ENCODE assay signal across 14 cellular contexts in genomic region chr7:88095-88926, GRCh38.
DNase-seq lines count a peak whose midpoint lies in the region; ATAC-seq and TF ChIP-seq lines count a peak whose summit lies in the region.
"Had no signal": no experiment of that assay in that cellular context is flagged by ENCODE, and none has a peak within 500 bp of the region (broad histone marks: within the 10 kb centered on the region; RNA-seq: fewer than 3 reads in every experiment).

No MANE protein-coding gene starts in this region.

- intact Hi-C loops in IMR-90 (cut with micrococcal nuclease), result no loop called here
- intact Hi-C loops in activated naive CD4-positive, alpha-beta T cell treated with anti-CD3 and anti-CD28 coated beads for 36 hours (cut with micrococcal nuclease), result no loop called here

- peaks cover 0 to 15% of the 10 kb centered on the region in 2 experiments; a peak in 2 of 4 replicates for H3K79me1 ChIP-seq in IMR-90 (ENCODE audit: low read depth in 1 of 2, low read length in 2 of 2)

- H3K27me3 ChIP-seq in IMR-90 (ENCODE audit: control insufficient read depth, insufficient read depth, low read length), result no peaks in the 10 kb centered on the region
- H3K27me3 ChIP-seq: dorsolateral prefrontal cortex, upper lobe of left lung had no signal

- H4K8ac ChIP-seq in IMR-90 (ENCODE audit: low read depth in 2 of 2, low read length in 2 of 2), result peak overlapping the region; percentile 58 to 96; a peak in 3 of 4 replicates

- in situ Hi-C loops in ACHN (cut with HindIII; ENCODE audit: low pct_ligation_motif_present, low pct_unique_long_range_greater_than_20kb, low sequenced_read_pairs) (no loop called here), IMR-90 (cut with MboI; ENCODE audit: low sequenced_read_pairs) (no loop called here), KBM-7 (cut with MboI; ENCODE audit: low pct_unique_long_range_greater_than_20kb, low sequenced_read_pairs) (no loop called here)

- ATAC-seq in IMR-90 (ENCODE audit: low read depth) (no peak), HG02798 (IDR thresholded peaks at IDR 0.05; ENCODE audit: poor library complexity, unreplicated experiment) (no peak)
- ATAC-seq: Panc1 had no signal

- peaks cover 37% of the 10 kb centered on the region for H3K4me1 ChIP-seq in IMR-90 (ENCODE audit: control insufficient read depth, insufficient read depth, low read length)

- 0 out of 2 replicates have a peak, but pooled peaks have one; percentile 16 for TF ChIP-seq RAD21 in IMR-90 (IDR thresholded peaks at IDR 0.05; ENCODE audit: low read length)

- H3K23ac ChIP-seq in IMR-90 (ENCODE audit: low read depth, low read length), result peak overlapping the region; percentile 95; the same call in 1 of the 2 replicates

- peak overlapping the region; percentile 92 for H4K91ac ChIP-seq in IMR-90 (ENCODE audit: insufficient read depth, low read depth, low read length)

- peak overlapping the region; percentile 98 for H2BK120ac ChIP-seq in IMR-90 (ENCODE audit: low read depth, low read length)

- no peaks in the 10 kb centered on the region for H3K9me3 Mint-ChIP-seq in nephron progenitor cell
- no peaks in the 10 kb centered on the region for H3K9me3 Mint-ChIP-seq in activated naive CD4-positive, alpha-beta T cell treated with anti-CD3 and anti-CD28 coated beads for 36 hours
- H3K9me3 Mint-ChIP-seq: activated B cell treated with CpG ODN at 0.5 μM for 24 hours, natural killer cell had no signal

- no peak overlapping the region for H2AFZ ChIP-seq in IMR-90 (replicated peaks; ENCODE audit: low read length, poor library complexity)

- H3K56ac ChIP-seq in IMR-90 (ENCODE audit: extremely low read depth, insufficient read depth, low read length), result peak overlapping the region; percentile 67; the same call in 1 of the 2 replicates

- H3K4ac ChIP-seq in IMR-90 (ENCODE audit: low read depth, low read length), result peak overlapping the region; percentile 98

- H3K9me3 ChIP-seq in IMR-90 (ENCODE audit: control insufficient read depth, insufficient read depth, low read length), result no peaks in the 10 kb centered on the region
- H3K9me3 ChIP-seq: upper lobe of left lung had no signal

- WGBS in IMR-90 (ENCODE audit: extremely low coverage in 2 of 2, insufficient read length in 1 of 2), 2 experiments, result 89% methylated on average over 21 of the region's 27 CpGs; no CpG with 5 or more reads in 1 of the 2 experiments

- peak overlapping the region; percentile 89 for H3K27ac ChIP-seq in IMR-90 (ENCODE audit: insufficient read depth, low read length)
- peak overlapping the region in 1 of 2 donors; percentile 75 for H3K27ac ChIP-seq in coronary artery
- H3K27ac ChIP-seq: dorsolateral prefrontal cortex, upper lobe of left lung had no signal

- peaks cover 26% of the 10 kb centered on the region for H3K4me1 Mint-ChIP-seq in nephron progenitor cell
- peaks cover 4% of the 10 kb centered on the region for H3K4me1 Mint-ChIP-seq in activated naive CD4-positive, alpha-beta T cell treated with anti-CD3 and anti-CD28 coated beads for 36 hours (ENCODE audit: low read depth)

- TF ChIP-seq POLR2A in IMR-90 (IDR thresholded peaks at IDR 0.05; ENCODE audit: low read depth, low read length), result no peak

- H3K4me3 ChIP-seq in IMR-90 (ENCODE audit: insufficient read depth, low read depth, low read length), result no peak overlapping the region
- no peak overlapping the region for H3K4me3 ChIP-seq in coronary artery
- H3K4me3 ChIP-seq: dorsolateral prefrontal cortex, upper lobe of left lung had no signal

- peak overlapping the region; percentile 100 for H2BK5ac ChIP-seq in IMR-90 (ENCODE audit: low read depth, low read length, poor library complexity, severe bottlenecking)

- H3K9me1 ChIP-seq in IMR-90 (ENCODE audit: insufficient read depth, low read length), result peaks cover 32% of the 10 kb centered on the region

- POLR2A ChIA-PET in IMR-90 (lab: Charles Lee; ENCODE audit: unreplicated experiment), result no interaction called here

- peaks cover 7% of the 10 kb centered on the region for H3K27me3 Mint-ChIP-seq in nephron progenitor cell (ENCODE audit: low read depth, poor library complexity)
- H3K27me3 Mint-ChIP-seq in activated naive CD4-positive, alpha-beta T cell treated with anti-CD3 and anti-CD28 coated beads for 36 hours (ENCODE audit: low read depth), result peaks cover 3% of the 10 kb centered on the region

- peak overlapping the region; percentile 96 for H2AK5ac ChIP-seq in IMR-90 (ENCODE audit: low read depth, low read length)

- H3K27ac Mint-ChIP-seq in nephron progenitor cell, result no peak overlapping the region
- no peak overlapping the region for H3K27ac Mint-ChIP-seq in activated naive CD4-positive, alpha-beta T cell treated with anti-CD3 and anti-CD28 coated beads for 36 hours
- H3K27ac Mint-ChIP-seq: activated B cell treated with CpG ODN at 0.5 μM for 24 hours, natural killer cell had no signal

- H3K9ac ChIP-seq in IMR-90 (ENCODE audit: low read depth, low read length), result 0 out of 2 replicates have a peak overlapping the region, but pooled peaks have one; percentile 58

- H3K36me3 ChIP-seq in IMR-90 (ENCODE audit: control insufficient read depth, insufficient read depth, low read length), result no peaks in the 10 kb centered on the region
- H3K36me3 ChIP-seq: upper lobe of left lung had no signal

- BruUV-seq in IMR-90 (replicated peaks; lab: Mats Ljungman, UMichigan), result no TSS peak

- peak overlapping the region; percentile 99 for H3K18ac ChIP-seq in IMR-90 (ENCODE audit: low read depth, low read length)

- no peak overlapping the region for H3K4me3 Mint-ChIP-seq in nephron progenitor cell
- H3K4me3 Mint-ChIP-seq in activated naive CD4-positive, alpha-beta T cell treated with anti-CD3 and anti-CD28 coated beads for 36 hours, result no peak overlapping the region
- H3K4me3 Mint-ChIP-seq: activated B cell treated with CpG ODN at 0.5 μM for 24 hours, natural killer cell had no signal

- CTCF ChIA-PET in IMR-90 (lab: Yijun Ruan, JAX), result no interaction called here
- CTCF ChIA-PET in activated naive CD4-positive, alpha-beta T cell treated with anti-CD3 and anti-CD28 coated beads for 36 hours (lab: Charles Lee), result no interaction called here

- TF ChIP-seq CTCF in IMR-90 (conservative IDR thresholded peaks at IDR 0.05; ENCODE audit: low read depth, low read length) (no peak), coronary artery (IDR thresholded peaks at IDR 0.05) (no peak), nephron progenitor cell (IDR thresholded peaks at IDR 0.05) (peak; percentile 22)

- peak overlapping the region; percentile 97 for H2BK20ac ChIP-seq in IMR-90 (ENCODE audit: low read depth, low read length)

- H3K36me3 Mint-ChIP-seq in nephron progenitor cell (ENCODE audit: low read depth), result no peaks in the 10 kb centered on the region
- no peaks in the 10 kb centered on the region for H3K36me3 Mint-ChIP-seq in activated naive CD4-positive, alpha-beta T cell treated with anti-CD3 and anti-CD28 coated beads for 36 hours (ENCODE audit: low read depth)
- H3K36me3 Mint-ChIP-seq: natural killer cell had no signal

- H3K14ac ChIP-seq in IMR-90 (replicated peaks; ENCODE audit: low read depth, low read length), result peak overlapping the region; percentile 96

- H4K5ac ChIP-seq in IMR-90 (ENCODE audit: low read depth, low read length), result peak overlapping the region; percentile 96; the same call in 1 of the 2 replicates

- peak overlapping the region; percentile 3 for H2AK9ac ChIP-seq in IMR-90 (replicated peaks; ENCODE audit: low read depth, low read length, poor library complexity)

- no peaks in the 10 kb centered on the region for H4K20me1 ChIP-seq in IMR-90 (ENCODE audit: insufficient read depth, low read length)

- dilution Hi-C loops in IMR-90 (cut with HindIII; ENCODE audit: low sequenced_read_pairs, unreplicated experiment), result no loop called here

- H3K4me2 ChIP-seq in IMR-90 (ENCODE audit: low read depth, low read length), result no peak overlapping the region

- DNase-seq in ACHN (peak; percentile 25), IMR-90 (no peak), coronary artery (ENCODE audit: low spot score) (peak; percentile 55), nephron progenitor cell (no peak), KBM-7 (no peak), COLO829 (ENCODE audit: low spot score) (no peak)
- no peak for DNase-seq in activated naive CD4-positive, alpha-beta T cell treated with anti-CD3 and anti-CD28 coated beads for 36 hours
- DNase-seq: activated B cell treated with CpG ODN at 0.5 μM for 24 hours, natural killer cell, NCI-H2029 treated with DMSO at 0.1 percent for 48 hours had no signal

- peak overlapping the region; percentile 86; the same call in 2 of the 3 replicates for H2BK15ac ChIP-seq in IMR-90 (ENCODE audit: low read depth, low read length)

TF ChIP-seq in IMR-90, 13 proteins besides CTCF, POLR2A, EP300 and RAD21 (continues in another document):
- TF ChIP-seq MXI1 (IDR thresholded peaks at IDR 0.05; ENCODE audit: borderline replicate concordance, low read depth, low read length) (no peak), ELK1 (IDR thresholded peaks at IDR 0.05; ENCODE audit: borderline replicate concordance, low read depth, low read length) (no peak), MAFK (IDR thresholded peaks at IDR 0.05; ENCODE audit: low read depth, low read length) (no peak), SMC3 (IDR thresholded peaks at IDR 0.05; ENCODE audit: low read depth, low read length) (no peak), CHD1 (IDR thresholded peaks at IDR 0.05; ENCODE audit: low read depth, low read length) (no peak), MAZ (IDR thresholded peaks at IDR 0.05; ENCODE audit: borderline replicate concordance, low read depth, low read length) (no peak), CEBPB (IDR thresholded peaks at IDR 0.05; ENCODE audit: low read depth, low read length) (no peak), RFX5 (IDR thresholded peaks at IDR 0.05; ENCODE audit: low read depth, low read length) (no peak), NFE2L2 (IDR thresholded peaks at IDR 0.05; ENCODE audit: low read depth, low read length) (no peak), BHLHE40 (IDR thresholded peaks at IDR 0.05; ENCODE audit: low read depth, low read length) (no peak), USF2 (IDR thresholded peaks at IDR 0.05; ENCODE audit: low read depth, low read length) (no peak)

Comparison
In these comparisons a context has a peak if more than half of its experiments do, and no peak if none do; other contexts are left out.
1. DNase-seq: peak in ACHN (single experiment) and coronary artery (single experiment); none in IMR-90 (single experiment), nephron progenitor cell (single experiment), activated naive CD4-positive, alpha-beta T cell treated with anti-CD3 and anti-CD28 coated beads for 36 hours (single experiment), KBM-7 (single experiment) and COLO829 (single experiment).